Comparison of ENCODE assay signal across 11 cellular contexts in the genomic region with DNA sequence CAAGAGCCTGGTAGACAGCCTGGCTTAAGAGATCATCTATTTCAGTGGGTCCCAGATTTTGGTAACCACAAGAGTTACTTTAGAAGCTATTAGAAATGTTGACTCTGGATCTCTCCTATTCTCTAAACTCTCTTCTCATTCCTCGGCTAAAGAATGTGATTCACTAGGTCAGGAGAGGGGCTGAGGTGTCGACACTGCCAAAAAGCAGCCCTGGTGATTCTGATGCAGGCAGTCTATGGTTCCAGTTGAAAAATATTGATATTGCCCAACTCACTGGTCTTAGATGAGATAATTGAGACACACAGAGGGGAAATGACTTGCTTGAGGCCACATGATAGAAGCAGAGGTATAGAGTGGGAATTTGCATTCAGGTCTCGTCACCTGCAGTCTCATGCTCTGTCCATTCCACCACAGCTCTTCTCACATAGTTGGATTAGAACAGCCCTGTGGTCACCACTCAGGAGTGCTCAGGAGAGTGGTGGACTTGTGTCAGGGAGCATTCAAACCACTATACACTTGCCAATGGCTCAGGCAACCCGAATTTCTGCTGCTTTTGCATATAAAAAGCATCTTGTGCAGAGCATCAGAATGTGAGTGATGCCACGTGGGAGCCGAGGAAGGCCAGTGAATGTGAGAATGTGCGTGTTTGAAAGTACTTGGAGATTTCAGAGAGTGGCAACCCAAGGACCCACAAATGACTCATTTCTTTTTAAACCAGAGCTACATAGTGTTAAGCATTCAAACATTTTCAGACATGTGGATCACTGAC.
DNase-seq lines count a peak whose midpoint lies in the region; ATAC-seq, FAIRE-seq and TF ChIP-seq lines count a peak whose summit lies in the region.
"Had no signal": no experiment of that assay in that cellular context is flagged by ENCODE, and none has a peak within 500 bp of the region (broad histone marks: within the 10 kb centered on the region; RNA-seq: fewer than 3 reads in every experiment).

No MANE protein-coding gene starts in this region.

- no peaks in the 10 kb centered on the region for H3K9me3 ChIP-seq in thyroid gland
- H3K9me3 ChIP-seq in hepatocyte (ENCODE audit: low read depth) = no peaks in the 10 kb centered on the region

- peak; percentile 74 for DNase-seq in T-helper 2 cell treated with Interferon-gamma antibody and Interleukin-4, amounts not matched to agents 5 μg/mL and 100 μg/mL, for 36 hours (ENCODE audit: low spot score)
- DNase-seq in bronchial epithelial cell (ENCODE audit: low read depth) (peak; percentile 23), thyroid gland (no peak), hepatocyte (ENCODE audit: low spot score) (no peak), HuH-7.5 (ENCODE audit: low spot score) (no peak), NCI-H1436 treated with DMSO at 0.1 percent for 48 hours (lab: John Stamatoyannopoulos, UW) (no peak)
- DNase-seq in stimulated activated CD4-positive, alpha-beta T cell treated with anti-CD3 and anti-CD28 coated beads, Interleukin-2, amount 100 ng/mL, for 24 hours = peak; percentile 54 to 61
- DNase-seq: effector memory CD4-positive, alpha-beta T cell; mucosa of descending colon; NCI-H1105 had no signal

- H3K4me1 ChIP-seq in thyroid gland (peaks cover 6 to 7% of the 10 kb centered on the region in 2 donors), hepatocyte (ENCODE audit: insufficient read depth) (no peaks in the 10 kb centered on the region)

- intact Hi-C loops in thyroid gland (cut with DNase I) = no loop called here

- H3K36me3 ChIP-seq in bronchial epithelial cell (ENCODE audit: control insufficient read depth, insufficient read depth, low read length) = no peaks in the 10 kb centered on the region
- H3K36me3 ChIP-seq in thyroid gland = no peaks in the 10 kb centered on the region
- no peaks in the 10 kb centered on the region for H3K36me3 ChIP-seq in hepatocyte (replicated peaks; ENCODE audit: insufficient read depth, low read depth)

- no peak overlapping the region for H2AFZ ChIP-seq in hepatocyte

- no peaks in the 10 kb centered on the region for H3K79me2 ChIP-seq in hepatocyte

- WGBS in thyroid gland, 2 donors = 79 to 83% methylated on average over 7 of the region's 7 CpGs
- WGBS in hepatocyte (ENCODE audit: low lambda C conversion rate, missing lambda C conversion rate) = 82% methylated on average over 7 of the region's 7 CpGs

- TF ChIP-seq CTCF in bronchial epithelial cell (IDR thresholded peaks at IDR 0.05; ENCODE audit: insufficient read depth, low read length, severe bottlenecking) (no peak), thyroid gland (IDR thresholded peaks at IDR 0.05) (no peak), hepatocyte (IDR thresholded peaks at IDR 0.05; ENCODE audit: poor library complexity) (no peak)

- peaks cover 25% of the 10 kb centered on the region for H3K36me3 Mint-ChIP-seq in T-helper 2 cell treated with Interferon-gamma antibody and Interleukin-4, amounts not matched to agents 5 μg/mL and 100 μg/mL, for 36 hours (ENCODE audit: low read depth)

- H3K27me3 ChIP-seq in bronchial epithelial cell (ENCODE audit: control insufficient read depth, insufficient read depth, low read length) (no peaks in the 10 kb centered on the region), thyroid gland (no peaks in the 10 kb centered on the region), hepatocyte (no peaks in the 10 kb centered on the region)

- H3K9me2 ChIP-seq in hepatocyte (replicated peaks; ENCODE audit: insufficient read depth) = no peaks in the 10 kb centered on the region

- TF ChIP-seq POLR2A in thyroid gland (IDR thresholded peaks at IDR 0.05) = no peak

- H3K9me3 Mint-ChIP-seq in T-helper 2 cell treated with Interferon-gamma antibody and Interleukin-4, amounts not matched to agents 5 μg/mL and 100 μg/mL, for 36 hours = peaks cover 36% of the 10 kb centered on the region

- H3K4me3 ChIP-seq in bronchial epithelial cell (ENCODE audit: low read depth, low read length) = no peak overlapping the region
- H3K4me3 ChIP-seq in thyroid gland (replicated peaks in 1 of 3) = no peak overlapping the region
- H3K4me3 ChIP-seq in hepatocyte = no peak overlapping the region
- H3K4me3 ChIP-seq: mucosa of descending colon had no signal

- no peak overlapping the region for H3K27ac ChIP-seq in thyroid gland
- no peak overlapping the region for H3K27ac ChIP-seq in hepatocyte

- H3K27me3 Mint-ChIP-seq in T-helper 2 cell treated with Interferon-gamma antibody and Interleukin-4, amounts not matched to agents 5 μg/mL and 100 μg/mL, for 36 hours (ENCODE audit: low read depth) = peaks cover 2% of the 10 kb centered on the region

- H4K20me1 ChIP-seq in hepatocyte (ENCODE audit: insufficient read depth, poor library complexity, severe bottlenecking) = no peaks in the 10 kb centered on the region

- peak; percentile 30 for ATAC-seq in GM18867 (IDR thresholded peaks at IDR 0.05; ENCODE audit: unreplicated experiment)
- ATAC-seq: mucosa of descending colon had no signal

- H3K4me1 Mint-ChIP-seq in T-helper 2 cell treated with Interferon-gamma antibody and Interleukin-4, amounts not matched to agents 5 μg/mL and 100 μg/mL, for 36 hours (ENCODE audit: low read depth) = peaks cover 49% of the 10 kb centered on the region

- H3K4me2 ChIP-seq in hepatocyte = no peak overlapping the region

- H3K4me3 Mint-ChIP-seq in T-helper 2 cell treated with Interferon-gamma antibody and Interleukin-4, amounts not matched to agents 5 μg/mL and 100 μg/mL, for 36 hours = peak overlapping the region; percentile 33

- FAIRE-seq in bronchial epithelial cell (lab: Jason Lieb, UNC) = no peak

- peak overlapping the region; percentile 15 for H3K27ac Mint-ChIP-seq in T-helper 2 cell treated with Interferon-gamma antibody and Interleukin-4, amounts not matched to agents 5 μg/mL and 100 μg/mL, for 36 hours

Comparison
In these comparisons a context has a peak if more than half of its experiments do, and no peak if none do; other contexts are left out.
1. DNase-seq: peak in T-helper 2 cell treated with Interferon-gamma antibody and Interleukin-4, amounts not matched to agents 5 μg/mL and 100 μg/mL, for 36 hours (single experiment), bronchial epithelial cell (single experiment) and stimulated activated CD4-positive, alpha-beta T cell treated with anti-CD3 and anti-CD28 coated beads, Interleukin-2, amount 100 ng/mL, for 24 hours (2 of 2); none in thyroid gland (0 of 2), hepatocyte (single experiment), HuH-7.5 (single experiment) and NCI-H1436 treated with DMSO at 0.1 percent for 48 hours (single experiment).